Comparison of ENCODE assay signal across 14 cellular contexts in the genomic region with DNA sequence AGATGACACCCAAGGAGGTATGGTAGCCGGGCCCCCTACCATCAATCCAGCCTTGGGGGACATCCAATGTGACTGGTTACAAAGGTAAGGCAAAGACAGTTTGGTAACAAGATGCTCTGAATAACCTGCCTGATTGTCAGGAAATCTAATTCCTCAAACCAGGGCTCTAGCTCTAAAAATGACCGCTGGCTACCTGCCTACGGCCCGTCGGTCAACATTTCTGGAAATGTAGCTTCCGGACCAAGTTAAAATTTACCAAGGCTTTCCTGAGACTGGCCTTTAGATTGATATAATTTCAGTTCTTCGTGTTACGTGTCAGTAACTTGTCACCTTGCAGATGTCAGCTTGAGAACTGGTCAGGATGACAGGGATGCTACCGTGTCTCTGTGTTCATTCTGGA. TPM values are rescaled to one million over a fixed set of nuclear protein-coding genes. Genes with fewer than 3 reads are reported as not detected.
DNase-seq lines count a peak whose midpoint lies in the region; ATAC-seq and TF ChIP-seq lines count a peak whose summit lies in the region.
"Had no signal": no experiment of that assay in that cellular context is flagged by ENCODE, and none has a peak within 500 bp of the region (broad histone marks: within the 10 kb centered on the region; RNA-seq: fewer than 3 reads in every experiment).

No MANE protein-coding gene starts in this region.

- no peak for TF ChIP-seq CTCF in VCaP (conservative IDR thresholded peaks at IDR 0.05)

- H3K4me3 Mint-ChIP-seq in activated naive CD8-positive, alpha-beta T cell = no peak overlapping the region
- H3K4me3 Mint-ChIP-seq in activated naive CD8-positive, alpha-beta T cell treated with anti-CD3 and anti-CD28 coated beads, Interleukin-2, amount 50 U/mL, for 24 hours = no peak overlapping the region
- H3K4me3 Mint-ChIP-seq in stimulated activated memory B cell treated with anti-CD40 and anti-IgM and Interleukin-4, amounts not matched to agents 10 μg/mL and 1 μg/mL and 100 μg/mL, for 72 hours = no peak overlapping the region
- H3K4me3 Mint-ChIP-seq: CD4-positive, alpha-beta T cell had no signal

- no peak for ATAC-seq in activated naive CD8-positive, alpha-beta T cell treated with anti-CD3 and anti-CD28 coated beads, Interleukin-2, amount 50 U/mL, for 24 hours
- peak; percentile 88 for ATAC-seq in left lobe of liver
- ATAC-seq in stimulated activated memory B cell treated with anti-CD40 and anti-IgM and Interleukin-4, amounts not matched to agents 10 μg/mL and 1 μg/mL and 100 μg/mL, for 72 hours = no peak
- ATAC-seq in GM21515 (IDR thresholded peaks at IDR 0.05; ENCODE audit: unreplicated experiment) = no peak
- ATAC-seq: HCT116 had no signal

- DNase-seq in activated naive CD8-positive, alpha-beta T cell treated with anti-CD3 and anti-CD28 coated beads, Interleukin-2, amount 50 U/mL, for 24 hours = no peak
- peak; percentile 71 for DNase-seq in left lobe of liver (ENCODE audit: low spot score)
- DNase-seq in SKM-1 treated with dmso at 0.1 percent for 144 hours (lab: John Stamatoyannopoulos, UW; ENCODE audit: unreplicated experiment) = no peak
- no peak for DNase-seq in stimulated activated CD8-positive, alpha-beta memory T cell treated with anti-CD3 and anti-CD28 coated beads, Interleukin-4, amount 100 ng/mL, for 48 hours
- DNase-seq: ACHN; Calu3; CD4-positive, alpha-beta T cell; DMS 273 treated with DMSO at 0.1 percent for 48 hours; DMS79 had no signal

- H3K36me3 Mint-ChIP-seq in activated naive CD8-positive, alpha-beta T cell = peaks cover 6% of the 10 kb centered on the region
- H3K36me3 Mint-ChIP-seq in activated naive CD8-positive, alpha-beta T cell treated with anti-CD3 and anti-CD28 coated beads, Interleukin-2, amount 50 U/mL, for 24 hours (ENCODE audit: low read depth) = peaks cover 6% of the 10 kb centered on the region
- no peaks in the 10 kb centered on the region for H3K36me3 Mint-ChIP-seq in stimulated activated memory B cell treated with anti-CD40 and anti-IgM and Interleukin-4, amounts not matched to agents 10 μg/mL and 1 μg/mL and 100 μg/mL, for 72 hours

- H3K4me1 Mint-ChIP-seq in activated naive CD8-positive, alpha-beta T cell (ENCODE audit: low read depth) = peaks cover 41% of the 10 kb centered on the region
- H3K4me1 Mint-ChIP-seq in activated naive CD8-positive, alpha-beta T cell treated with anti-CD3 and anti-CD28 coated beads, Interleukin-2, amount 50 U/mL, for 24 hours = peaks cover 33% of the 10 kb centered on the region
- peaks cover 45% of the 10 kb centered on the region for H3K4me1 Mint-ChIP-seq in stimulated activated memory B cell treated with anti-CD40 and anti-IgM and Interleukin-4, amounts not matched to agents 10 μg/mL and 1 μg/mL and 100 μg/mL, for 72 hours

- peak overlapping the region; percentile 34 for H3K27ac Mint-ChIP-seq in activated naive CD8-positive, alpha-beta T cell
- no peak overlapping the region for H3K27ac Mint-ChIP-seq in activated naive CD8-positive, alpha-beta T cell treated with anti-CD3 and anti-CD28 coated beads, Interleukin-2, amount 50 U/mL, for 24 hours
- peak overlapping the region; percentile 9 for H3K27ac Mint-ChIP-seq in stimulated activated memory B cell treated with anti-CD40 and anti-IgM and Interleukin-4, amounts not matched to agents 10 μg/mL and 1 μg/mL and 100 μg/mL, for 72 hours

- H3K9me3 Mint-ChIP-seq in activated naive CD8-positive, alpha-beta T cell (ENCODE audit: low read depth) = no peaks in the 10 kb centered on the region
- no peaks in the 10 kb centered on the region for H3K9me3 Mint-ChIP-seq in activated naive CD8-positive, alpha-beta T cell treated with anti-CD3 and anti-CD28 coated beads, Interleukin-2, amount 50 U/mL, for 24 hours
- H3K9me3 Mint-ChIP-seq in stimulated activated memory B cell treated with anti-CD40 and anti-IgM and Interleukin-4, amounts not matched to agents 10 μg/mL and 1 μg/mL and 100 μg/mL, for 72 hours = no peaks in the 10 kb centered on the region
- H3K9me3 Mint-ChIP-seq: CD4-positive, alpha-beta T cell had no signal

- peak overlapping the region; percentile 91 for H3K27ac ChIP-seq in VCaP

- H3K27me3 Mint-ChIP-seq in activated naive CD8-positive, alpha-beta T cell = no peaks in the 10 kb centered on the region
- H3K27me3 Mint-ChIP-seq in activated naive CD8-positive, alpha-beta T cell treated with anti-CD3 and anti-CD28 coated beads, Interleukin-2, amount 50 U/mL, for 24 hours = no peaks in the 10 kb centered on the region
- no peaks in the 10 kb centered on the region for H3K27me3 Mint-ChIP-seq in stimulated activated memory B cell treated with anti-CD40 and anti-IgM and Interleukin-4, amounts not matched to agents 10 μg/mL and 1 μg/mL and 100 μg/mL, for 72 hours
- H3K27me3 Mint-ChIP-seq: CD4-positive, alpha-beta T cell had no signal

RNA-seq across cellular contexts. Expression of gene FOXN3, which starts 34.2 kb away (rescaled TPM):
- total RNA-seq in left lobe of liver = 72.9 TPM
